1 cellular context compared by ENCODE assay signal in genomic region chr12:112716099-112717093, GRCh38.
TF ChIP-seq lines count a peak whose summit lies in the region.

No MANE protein-coding gene starts in this region.

TF ChIP-seq in SK-N-SH treated with all-trans-retinoic acid at 6 μM for 48 hours, 23 proteins besides CTCF, POLR2A, EP300 and RAD21 (continued from another document):
- no peak for TF ChIP-seq CSRNP3 (CRISPR knock-in tag; IDR thresholded peaks at IDR 0.05)
- TF ChIP-seq SNAI2 (CRISPR knock-in tag; IDR thresholded peaks at IDR 0.05) = no peak
